In genomic region chr17:65139045-65139764, GRCh38 we compare ENCODE assay signal across 1 cellular context.
TF ChIP-seq lines count a peak whose summit lies in the region.

No MANE protein-coding gene starts in this region.

TF ChIP-seq in H1, 55 proteins besides CTCF, POLR2A, EP300 and RAD21:
- TF ChIP-seq CHD7 (IDR thresholded peaks at IDR 0.05; ENCODE audit: insufficient replicate concordance, low read length) (no peak), USF2 (IDR thresholded peaks at IDR 0.05; ENCODE audit: low read length) (no peak)
